20 cellular contexts compared by ENCODE assay signal in genomic region chr11:17171916-17172315, GRCh38. TPM values are rescaled to one million over a fixed set of nuclear protein-coding genes. Genes with fewer than 3 reads are reported as not detected.
DNase-seq lines count a peak whose midpoint lies in the region; ATAC-seq, FAIRE-seq and TF ChIP-seq lines count a peak whose summit lies in the region.
"Had no signal": no experiment of that assay in that cellular context is flagged by ENCODE, and none has a peak within 500 bp of the region (broad histone marks: within the 10 kb centered on the region; RNA-seq: fewer than 3 reads in every experiment).

No MANE protein-coding gene starts in this region.

- peak; percentile 42 for DNase-seq in EL
- no peak for DNase-seq in PC-9
- no peak for DNase-seq in endothelial cell of umbilical vein (ENCODE audit: low read depth, low spot score)
- no peak for DNase-seq in nephron progenitor cell
- no peak for DNase-seq in natural killer cell
- DNase-seq in MM.1S: no peak
- DNase-seq: activated CD4-positive, alpha-beta T cell treated with anti-CD3 and anti-CD28 coated beads for 4 hours; activated CD8-positive, alpha-beta memory T cell treated with anti-CD3 and anti-CD28 coated beads, Interleukin-2, amount 50 U/mL, for 48 hours; activated gamma-delta T cell treated with Interleukin-2 at 50 U/mL for 16 hours; BE2C; NCI-H1694; NCI-H2227 treated with DMSO at 0.1 percent for 48 hours; NK-92 treated with Interleukin-12 subunit alpha and Interleukin-12 subunit beta, amount 100 ng/mL, for 24 hours; stimulated activated CD4-positive, alpha-beta T cell treated with anti-CD3 and anti-CD28 coated beads, Interleukin-4, amount 100 ng/mL, for 4 hours had no signal

- peaks cover 3% of the 10 kb centered on the region; the same call in 1 of the 2 replicates for H4K20me1 ChIP-seq in PC-9 (ENCODE audit: insufficient read depth)
- H4K20me1 ChIP-seq in endothelial cell of umbilical vein (replicated peaks; ENCODE audit: control insufficient read depth, extremely low read depth, insufficient read depth, low read length): no peaks in the 10 kb centered on the region
- no peaks in the 10 kb centered on the region for H4K20me1 ChIP-seq in MM.1S (ENCODE audit: insufficient read depth, low read length)

- no peak for TF ChIP-seq CTCF in PC-9 (conservative IDR thresholded peaks at IDR 0.05)
- TF ChIP-seq CTCF in endothelial cell of umbilical vein (IDR thresholded peaks at IDR 0.05; ENCODE audit: extremely low read depth in 1 of 2, insufficient read depth in 1 of 2, low read depth in 1 of 2, low read length in 2 of 2): no peak
- TF ChIP-seq CTCF in nephron progenitor cell (IDR thresholded peaks at IDR 0.05): no peak
- TF ChIP-seq CTCF in natural killer cell (IDR thresholded peaks at IDR 0.05): no peak
- no peak for TF ChIP-seq CTCF in MM.1S (IDR thresholded peaks at IDR 0.05; ENCODE audit: low read length)

- intact Hi-C loops in PC-9 (cut with micrococcal nuclease; ENCODE audit: unreplicated experiment) (no loop called here), endothelial cell of umbilical vein (cut with micrococcal nuclease) (loop anchor here (1.0 kb wide), 2 partner anchors 11 to 37 kb away; no protein-coding TSS in a partner anchor), natural killer cell (cut with micrococcal nuclease) (no loop called here)

- peak overlapping the region; percentile 16 for H3K9ac ChIP-seq in endothelial cell of umbilical vein (replicated peaks; ENCODE audit: extremely low read depth, insufficient read depth, low read length)
- no peak overlapping the region for H3K9ac ChIP-seq in MM.1S (ENCODE audit: low read length)
- H3K9ac ChIP-seq: parathyroid adenoma had no signal

- H3K4me1 Mint-ChIP-seq in nephron progenitor cell (no peaks in the 10 kb centered on the region), natural killer cell (peaks cover 32 to 35% of the 10 kb centered on the region in 2 donors)

- peaks cover 56% of the 10 kb centered on the region for H3K36me3 Mint-ChIP-seq in nephron progenitor cell (ENCODE audit: low read depth)
- peaks cover 7% of the 10 kb centered on the region for H3K36me3 Mint-ChIP-seq in natural killer cell

- no peak for FAIRE-seq in endothelial cell of umbilical vein (lab: Jason Lieb, UNC)
- FAIRE-seq: GM12891 had no signal

- H3K4me1 ChIP-seq in PC-9 (replicated peaks; ENCODE audit: insufficient read depth): peaks cover 13% of the 10 kb centered on the region; the same call in 1 of the 2 replicates
- peaks cover 14% of the 10 kb centered on the region for H3K4me1 ChIP-seq in endothelial cell of umbilical vein (ENCODE audit: control insufficient read depth, extremely low read depth, insufficient read depth, low read length)
- H3K4me1 ChIP-seq in MM.1S (ENCODE audit: low read length): peaks cover 27% of the 10 kb centered on the region
- H3K4me1 ChIP-seq: BE2C had no signal

- H2AFZ ChIP-seq in PC-9: no peak overlapping the region
- no peak overlapping the region for H2AFZ ChIP-seq in endothelial cell of umbilical vein (ENCODE audit: low read depth, low read length)
- no peak overlapping the region for H2AFZ ChIP-seq in MM.1S (ENCODE audit: low read length)
- H2AFZ ChIP-seq: parathyroid adenoma had no signal

- CTCF ChIA-PET in PC-9 (lab: Charles Lee) (no interaction called here), endothelial cell of umbilical vein (lab: Charles Lee) (interaction anchor here (1.0 to 2.0 kb wide), 3 partner anchors 13 to 64 kb away, joined by 3 to 8 read pairs (median 3); no protein-coding TSS in a partner anchor)

- BruUV-seq in PC-9 (replicated peaks; lab: Mats Ljungman, UMichigan) (no TSS peak), endothelial cell of umbilical vein (replicated peaks; lab: Mats Ljungman, UMichigan) (no TSS peak)

- dilution Hi-C loops in endothelial cell of umbilical vein (cut with MboI; ENCODE audit: extremely low pct_ligation_motif_present, low sequenced_read_pairs): no loop called here

- H3K79me2 ChIP-seq in PC-9 (ENCODE audit: low read depth): peaks cover 25% of the 10 kb centered on the region
- H3K79me2 ChIP-seq in endothelial cell of umbilical vein (ENCODE audit: control insufficient read depth, insufficient read depth, low read length): peaks cover 73% of the 10 kb centered on the region
- H3K79me2 ChIP-seq in MM.1S (ENCODE audit: low read length): peaks cover 65% of the 10 kb centered on the region

- no peak overlapping the region for H3K4me3 ChIP-seq in PC-9
- H3K4me3 ChIP-seq in endothelial cell of umbilical vein (replicated peaks in 1 of 3; ENCODE audit: insufficient read depth in 1 of 3, low read depth in 1 of 3, low read length in 3 of 3): no peak overlapping the region
- no peak overlapping the region for H3K4me3 ChIP-seq in MM.1S (ENCODE audit: low read length)
- H3K4me3 ChIP-seq: smooth muscle cell had no signal

- H3K27me3 Mint-ChIP-seq in nephron progenitor cell (ENCODE audit: low read depth, poor library complexity) (no peaks in the 10 kb centered on the region), natural killer cell (ENCODE audit: low read depth in 2 of 2) (no peaks in the 10 kb centered on the region)
- H3K27me3 Mint-ChIP-seq: dendritic cell treated with granulocyte-macrophage colony-stimulating factor and Interleukin-4, amounts not matched to agents 40 ng/mL and 50 ng/mL, for 4 days had no signal

- ATAC-seq in natural killer cell: no peak
- ATAC-seq in GM21423 (IDR thresholded peaks at IDR 0.05; ENCODE audit: unreplicated experiment): no peak
- no peak for ATAC-seq in HG03039 (IDR thresholded peaks at IDR 0.05; ENCODE audit: unreplicated experiment)

- H3K36me3 ChIP-seq in PC-9 (ENCODE audit: low read depth) (peaks cover 12% of the 10 kb centered on the region; the same call in 1 of the 2 replicates), endothelial cell of umbilical vein (ENCODE audit: control insufficient read depth in 2 of 2, extremely low read depth in 1 of 2, insufficient read depth in 2 of 2, low read length in 2 of 2) (peaks cover 8 to 12% of the 10 kb centered on the region in 2 experiments), MM.1S (replicated peaks; ENCODE audit: insufficient read depth, low read length) (no peaks in the 10 kb centered on the region)
- H3K36me3 ChIP-seq: BE2C had no signal

- H3K9me3 ChIP-seq in PC-9 (ENCODE audit: insufficient read depth, low read depth) (no peaks in the 10 kb centered on the region), endothelial cell of umbilical vein (replicated peaks; ENCODE audit: control insufficient read depth, insufficient read depth, low read length) (no peaks in the 10 kb centered on the region), MM.1S (replicated peaks; ENCODE audit: insufficient read depth, low read length) (no peaks in the 10 kb centered on the region)
- H3K9me3 ChIP-seq: BE2C had no signal

- H3K9me2 ChIP-seq in PC-9 (ENCODE audit: insufficient read depth) (no peaks in the 10 kb centered on the region), MM.1S (replicated peaks; ENCODE audit: insufficient read depth, low read length) (no peaks in the 10 kb centered on the region)

- POLR2A ChIA-PET in PC-9 (lab: Charles Lee; ENCODE audit: unreplicated experiment) (no interaction called here), endothelial cell of umbilical vein (lab: Charles Lee) (no interaction called here)

- H3K9me1 ChIP-seq in endothelial cell of umbilical vein (replicated peaks; ENCODE audit: control insufficient read depth, extremely low read depth, insufficient read depth, low read length): no peaks in the 10 kb centered on the region

- H3K27ac ChIP-seq in PC-9 (no peak overlapping the region), endothelial cell of umbilical vein (ENCODE audit: insufficient read depth, low read depth, low read length) (peak overlapping the region; percentile 59), MM.1S (ENCODE audit: low read length) (no peak overlapping the region)
- H3K27ac ChIP-seq: parathyroid adenoma had no signal

- H3K4me2 ChIP-seq in PC-9: 0 out of 2 replicates have a peak overlapping the region, but pooled peaks have one; percentile 8
- H3K4me2 ChIP-seq in endothelial cell of umbilical vein (ENCODE audit: insufficient read depth, low read length): peak overlapping the region; percentile 68
- H3K4me2 ChIP-seq in MM.1S (ENCODE audit: low read depth, low read length): no peak overlapping the region
- H3K4me2 ChIP-seq: smooth muscle cell had no signal

- peak overlapping the region; percentile 20 for H3K27ac Mint-ChIP-seq in nephron progenitor cell
- peak overlapping the region in 1 of 2 donors; percentile 18 for H3K27ac Mint-ChIP-seq in natural killer cell
- H3K27ac Mint-ChIP-seq: dendritic cell treated with granulocyte-macrophage colony-stimulating factor and Interleukin-4, amounts not matched to agents 40 ng/mL and 50 ng/mL, for 4 days had no signal

- TF ChIP-seq POLR2A in endothelial cell of umbilical vein (IDR thresholded peaks at IDR 0.05; ENCODE audit: low read depth, low read length): no peak

- H3K27me3 ChIP-seq in PC-9 (ENCODE audit: insufficient read depth, low read depth) (no peaks in the 10 kb centered on the region), endothelial cell of umbilical vein (ENCODE audit: control insufficient read depth in 2 of 2, insufficient read depth in 2 of 2, low read length in 2 of 2) (no peaks in the 10 kb centered on the region), MM.1S (replicated peaks; ENCODE audit: insufficient read depth, low read length) (no peaks in the 10 kb centered on the region)
- H3K27me3 ChIP-seq: BE2C had no signal

- H3K9me3 Mint-ChIP-seq in nephron progenitor cell (no peaks in the 10 kb centered on the region), natural killer cell (no peaks in the 10 kb centered on the region)
- H3K9me3 Mint-ChIP-seq: dendritic cell treated with granulocyte-macrophage colony-stimulating factor and Interleukin-4, amounts not matched to agents 40 ng/mL and 50 ng/mL, for 4 days had no signal

- no peaks in the 10 kb centered on the region for H3F3A ChIP-seq in PC-9 (ENCODE audit: insufficient read depth, low read depth)
- peaks cover 16% of the 10 kb centered on the region for H3F3A ChIP-seq in MM.1S (ENCODE audit: insufficient read depth, low read length)

- H3K4me3 Mint-ChIP-seq in nephron progenitor cell (no peak overlapping the region), natural killer cell (no peak overlapping the region)
- H3K4me3 Mint-ChIP-seq: dendritic cell treated with granulocyte-macrophage colony-stimulating factor and Interleukin-4, amounts not matched to agents 40 ng/mL and 50 ng/mL, for 4 days had no signal

TF ChIP-seq in endothelial cell of umbilical vein, 7 proteins besides CTCF, POLR2A, EP300 and RAD21:
- no peak for TF ChIP-seq JUN (IDR thresholded peaks at IDR 0.05; ENCODE audit: borderline replicate concordance, insufficient read depth, insufficient read length, low read depth)
TF ChIP-seq in endothelial cell of umbilical vein: peak in this region for 0.

RNA-seq across cellular contexts. Expression of gene PIK3C2A, which starts 35.9 kb away (rescaled TPM):
- 53.8 and 70.7 TPM in 2 replicates for total RNA-seq in PC-9 (2021)
- 142 and 148 TPM in 2 replicates for total RNA-seq in endothelial cell of umbilical vein
- polyA plus RNA-seq in endothelial cell of umbilical vein: 21.7 and 33.7 TPM in 2 replicates
- polyA plus RNA-seq in endothelial cell of umbilical vein (2011; cell fraction: cytosol; rRNA removed): 31.5 and 34.0 TPM in 2 replicates
- polyA plus RNA-seq in endothelial cell of umbilical vein (2011; cell fraction: nucleus; rRNA removed): 60.6 and 77.7 TPM in 2 replicates
- 46.8 and 86.3 TPM in 2 replicates for polyA plus RNA-seq in endothelial cell of umbilical vein (2012)
- 66.6 and 68.5 TPM in 2 replicates for polyA minus RNA-seq in endothelial cell of umbilical vein
- 20.4 TPM for polyA minus RNA-seq in endothelial cell of umbilical vein (2011; cell fraction: cytosol; rRNA and poly(A)+ RNA removed)
- polyA minus RNA-seq in endothelial cell of umbilical vein (2011; cell fraction: nucleus; rRNA and poly(A)+ RNA removed): 88.5 and 141 TPM in 2 replicates
- 10 to 100 TPM; 68.2 to 82.3 (median 69.1) TPM for total RNA-seq in natural killer cell
